Comparison of ENCODE assay signal across 1 cellular context in genomic region chr20:19942611-19943010, GRCh38.
TF ChIP-seq lines count a peak whose summit lies in the region.

No MANE protein-coding gene starts in this region.

TF ChIP-seq in HepG2, 621 proteins besides CTCF, POLR2A, EP300 and RAD21 (continued from another document):
- TF ChIP-seq ESRRA (CRISPR knock-in tag; IDR thresholded peaks at IDR 0.05; ENCODE audit: low read depth) = 0 out of 2 replicates have a peak, but pooled peaks have one; percentile 43
- TF ChIP-seq BCL6 (CRISPR knock-in tag; IDR thresholded peaks at IDR 0.05) = peak; percentile 77
- TF ChIP-seq PITX1 (CRISPR knock-in tag; IDR thresholded peaks at IDR 0.05) = no peak
- TF ChIP-seq ZNF773 (CRISPR knock-in tag; IDR thresholded peaks at IDR 0.05; ENCODE audit: borderline replicate concordance) = no peak
- TF ChIP-seq FOXK1 (CRISPR knock-in tag; IDR thresholded peaks at IDR 0.05; ENCODE audit: borderline replicate concordance, low read depth) = 0 out of 2 replicates have a peak, but pooled peaks have one; percentile 30
- no peak for TF ChIP-seq FOXP1 (IDR thresholded peaks at IDR 0.05)
- peak; percentile 79 for TF ChIP-seq FOXP1 (CRISPR knock-in tag; IDR thresholded peaks at IDR 0.05)
- TF ChIP-seq ELF3 (CRISPR knock-in tag; IDR thresholded peaks at IDR 0.05) = 0 out of 2 replicates have a peak, but pooled peaks have one; percentile 7
- TF ChIP-seq STAG1 (CRISPR knock-in tag; IDR thresholded peaks at IDR 0.05) = peak; percentile 26
- TF ChIP-seq ZFP36L1 (CRISPR knock-in tag; IDR thresholded peaks at IDR 0.05) = 0 out of 2 replicates have a peak, but pooled peaks have one; percentile 24
- TF ChIP-seq RBAK (CRISPR knock-in tag; IDR thresholded peaks at IDR 0.05) = no peak
- no peak for TF ChIP-seq E2F5 (CRISPR knock-in tag; conservative IDR thresholded peaks at IDR 0.05)
- TF ChIP-seq YY1 (IDR thresholded peaks at IDR 0.05; ENCODE audit: insufficient read depth, insufficient replicate concordance, low read depth, low read length) = no peak
